ENCODE assay signal across 11 cellular contexts in genomic region chr7:2738110-2738509, GRCh38. TPM values are rescaled to one million over a fixed set of nuclear protein-coding genes. Genes with fewer than 3 reads are reported as not detected.
A peak's percentile ranks its signal among the peaks of the same experiment; 100 is the strongest.
DNase-seq lines count a peak whose midpoint lies in the region; ATAC-seq and TF ChIP-seq lines count a peak whose summit lies in the region.
"Had no signal": no experiment of that assay in that cellular context is flagged by ENCODE, and none has a peak within 500 bp of the region (broad histone marks: within the 10 kb centered on the region; RNA-seq: fewer than 3 reads in every experiment).

No MANE protein-coding gene starts in this region.

- no peak overlapping the region for H3K4me3 ChIP-seq in choroid plexus epithelial cell (ENCODE audit: low read depth, low read length)

- peaks cover 13% of the 10 kb centered on the region for H3K4me1 Mint-ChIP-seq in activated CD4-positive, alpha-beta T cell treated with anti-CD3 and anti-CD28 coated beads, Interleukin-2, amount 10 ng/mL, durations not matched to agents 24 days and 14 days
- peaks cover 19% of the 10 kb centered on the region for H3K4me1 Mint-ChIP-seq in type B pancreatic cell (ENCODE audit: unreplicated experiment)

- DNase-seq in activated CD4-positive, alpha-beta T cell treated with anti-CD3 and anti-CD28 coated beads, Interleukin-2, amount 10 ng/mL, durations not matched to agents 24 days and 14 days, result no peak
- no peak for DNase-seq in activated CD4-positive, alpha-beta T cell treated with anti-CD3 and anti-CD28 coated beads for 4 hours
- DNase-seq in choroid plexus epithelial cell (ENCODE audit: low read depth), result peak; percentile 37
- peak; percentile 63 for DNase-seq in medulla oblongata (ENCODE audit: extremely low spot score)
- DNase-seq in type B pancreatic cell (ENCODE audit: extremely low spot score, unreplicated experiment), result peak; percentile 31
- no peak for DNase-seq in NAMALWA (ENCODE audit: low spot score)
- DNase-seq: nephron progenitor cell, T-helper 9 cell had no signal

- no peak overlapping the region for H3K4me3 Mint-ChIP-seq in activated CD4-positive, alpha-beta T cell treated with anti-CD3 and anti-CD28 coated beads, Interleukin-2, amount 10 ng/mL, durations not matched to agents 24 days and 14 days
- H3K4me3 Mint-ChIP-seq in type B pancreatic cell, result no peak overlapping the region
- H3K4me3 Mint-ChIP-seq: nephron progenitor cell; stimulated activated naive CD8-positive, alpha-beta T cell treated with anti-CD3 and anti-CD28 coated beads, Interleukin-15, Interleukin-2, amounts not matched to agents 100 ng/mL and 50 ng/mL, for 24 hours had no signal

- ATAC-seq in SK-N-SH treated with all-trans-retinoic acid at 6 μM for 48 hours (no peak), HG03565 (IDR thresholded peaks at IDR 0.05; ENCODE audit: unreplicated experiment) (no peak)

- intact Hi-C loops in activated CD4-positive, alpha-beta T cell treated with anti-CD3 and anti-CD28 coated beads, Interleukin-2, amount 10 ng/mL, durations not matched to agents 24 days and 14 days (cut with micrococcal nuclease), result no loop called here

- peaks cover 3% of the 10 kb centered on the region for H3K36me3 Mint-ChIP-seq in activated CD4-positive, alpha-beta T cell treated with anti-CD3 and anti-CD28 coated beads, Interleukin-2, amount 10 ng/mL, durations not matched to agents 24 days and 14 days (ENCODE audit: low read depth)
- peaks cover 24% of the 10 kb centered on the region for H3K36me3 Mint-ChIP-seq in type B pancreatic cell

- TF ChIP-seq CTCF in choroid plexus epithelial cell (conservative IDR thresholded peaks at IDR 0.05; ENCODE audit: low read depth, low read length) (no peak), type B pancreatic cell (conservative IDR thresholded peaks at IDR 0.05) (no peak)

- H3K27ac Mint-ChIP-seq in activated CD4-positive, alpha-beta T cell treated with anti-CD3 and anti-CD28 coated beads, Interleukin-2, amount 10 ng/mL, durations not matched to agents 24 days and 14 days, result peak overlapping the region; percentile 40
- H3K27ac Mint-ChIP-seq in type B pancreatic cell, result no peak overlapping the region
- H3K27ac Mint-ChIP-seq: nephron progenitor cell; stimulated activated naive CD8-positive, alpha-beta T cell treated with anti-CD3 and anti-CD28 coated beads, Interleukin-15, Interleukin-2, amounts not matched to agents 100 ng/mL and 50 ng/mL, for 24 hours had no signal

- H3K9me3 Mint-ChIP-seq in activated CD4-positive, alpha-beta T cell treated with anti-CD3 and anti-CD28 coated beads, Interleukin-2, amount 10 ng/mL, durations not matched to agents 24 days and 14 days, result no peaks in the 10 kb centered on the region
- H3K9me3 Mint-ChIP-seq in type B pancreatic cell, result peaks cover 5% of the 10 kb centered on the region
- H3K9me3 Mint-ChIP-seq: stimulated activated naive CD8-positive, alpha-beta T cell treated with anti-CD3 and anti-CD28 coated beads, Interleukin-15, Interleukin-2, amounts not matched to agents 100 ng/mL and 50 ng/mL, for 24 hours had no signal

- H3K27me3 Mint-ChIP-seq in activated CD4-positive, alpha-beta T cell treated with anti-CD3 and anti-CD28 coated beads, Interleukin-2, amount 10 ng/mL, durations not matched to agents 24 days and 14 days, result no peaks in the 10 kb centered on the region
- no peaks in the 10 kb centered on the region for H3K27me3 Mint-ChIP-seq in type B pancreatic cell
- H3K27me3 Mint-ChIP-seq: stimulated activated naive CD8-positive, alpha-beta T cell treated with anti-CD3 and anti-CD28 coated beads, Interleukin-15, Interleukin-2, amounts not matched to agents 100 ng/mL and 50 ng/mL, for 24 hours had no signal

TF ChIP-seq in SK-N-SH treated with all-trans-retinoic acid at 6 μM for 48 hours, 23 proteins besides CTCF, POLR2A, EP300 and RAD21:
- TF ChIP-seq TCF4 (CRISPR knock-in tag; IDR thresholded peaks at IDR 0.05; ENCODE audit: borderline replicate concordance) (no peak), PATZ1 (CRISPR knock-in tag; IDR thresholded peaks at IDR 0.05; ENCODE audit: borderline replicate concordance) (no peak), ISL1 (CRISPR knock-in tag; IDR thresholded peaks at IDR 0.05) (no peak), GLIS3 (CRISPR knock-in tag; IDR thresholded peaks at IDR 0.05) (no peak), OSR1 (CRISPR knock-in tag; IDR thresholded peaks at IDR 0.05) (no peak)

RNA-seq across cellular contexts. Expression of gene AMZ1, which starts 50.1 kb away (rescaled TPM):
- total RNA-seq in activated CD4-positive, alpha-beta T cell treated with anti-CD3 and anti-CD28 coated beads, Interleukin-2, amount 10 ng/mL, durations not matched to agents 24 days and 14 days, result not detected in 2 replicates
- total RNA-seq in type B pancreatic cell (ENCODE audit: low replicate concordance), result 1.2 and 5.6 TPM in 2 replicates

Comparison
In these comparisons a context has a peak if more than half of its experiments do, and no peak if none do; other contexts are left out.
1. DNase-seq: peak in choroid plexus epithelial cell (single experiment), medulla oblongata (single experiment) and type B pancreatic cell (single experiment); none in activated CD4-positive, alpha-beta T cell treated with anti-CD3 and anti-CD28 coated beads, Interleukin-2, amount 10 ng/mL, durations not matched to agents 24 days and 14 days (single experiment), activated CD4-positive, alpha-beta T cell treated with anti-CD3 and anti-CD28 coated beads for 4 hours (0 of 2) and NAMALWA (single experiment).